In genomic region chr2:74675090-74675489, GRCh38 we compare ENCODE assay signal across 25 cellular contexts. TPM values are rescaled to one million over a fixed set of nuclear protein-coding genes. Genes with fewer than 3 reads are reported as not detected.
A peak's percentile ranks its signal among the peaks of the same experiment; 100 is the strongest.
DNase-seq lines count a peak whose midpoint lies in the region; ATAC-seq and TF ChIP-seq lines count a peak whose summit lies in the region.
"Had no signal": no experiment of that assay in that cellular context is flagged by ENCODE, and none has a peak within 500 bp of the region (broad histone marks: within the 10 kb centered on the region; RNA-seq: fewer than 3 reads in every experiment).

No MANE protein-coding gene starts in this region.

- peaks cover 37% of the 10 kb centered on the region for H3K36me3 ChIP-seq in WERI-Rb-1

- H3K4me3 ChIP-seq in HFF-Myc (replicated peaks; ENCODE audit: low read depth, low read length) (no peak overlapping the region), WERI-Rb-1 (ENCODE audit: low read depth, low read length) (no peak overlapping the region), fibroblast of mammary gland (ENCODE audit: control insufficient read depth, low read depth, low read length) (no peak overlapping the region)
- H3K4me3 ChIP-seq: BLaER1 treated with 17β-estradiol and CSF1 and Interleukin-3, amounts not matched to agents 10 nM and 100 nM; upper lobe of left lung had no signal

- no peak overlapping the region for H3K4me3 Mint-ChIP-seq in progenitor cell of endocrine pancreas (ENCODE audit: low read depth)
- H3K4me3 Mint-ChIP-seq: natural killer cell treated with Interleukin-12 subunit alpha and Interleukin-12 subunit beta and Interleukin-15 and Interleukin-18, amount 100 ng/mL, for 72 hours; stimulated activated naive CD8-positive, alpha-beta T cell treated with anti-CD3 and anti-CD28 coated beads, Interleukin-15, amount 100 ng/mL, for 72 hours; T-cell had no signal

- H3K27me3 Mint-ChIP-seq in progenitor cell of endocrine pancreas, result no peaks in the 10 kb centered on the region
- H3K27me3 Mint-ChIP-seq: natural killer cell treated with Interleukin-12 subunit alpha and Interleukin-12 subunit beta and Interleukin-15 and Interleukin-18, amount 100 ng/mL, for 72 hours; stimulated activated naive CD8-positive, alpha-beta T cell treated with anti-CD3 and anti-CD28 coated beads, Interleukin-15, amount 100 ng/mL, for 72 hours; T-cell had no signal

- H3K27me3 ChIP-seq in WERI-Rb-1 (ENCODE audit: insufficient read depth, low read depth, severe bottlenecking), result no peaks in the 10 kb centered on the region
- H3K27me3 ChIP-seq: BLaER1 treated with 17β-estradiol and CSF1 and Interleukin-3, amounts not matched to agents 10 nM and 100 nM; upper lobe of left lung had no signal

- no peaks in the 10 kb centered on the region for H3K4me1 Mint-ChIP-seq in progenitor cell of endocrine pancreas (ENCODE audit: low read depth)
- H3K4me1 Mint-ChIP-seq: stimulated activated naive CD8-positive, alpha-beta T cell treated with anti-CD3 and anti-CD28 coated beads, Interleukin-15, amount 100 ng/mL, for 72 hours; T-cell had no signal

- ATAC-seq in GM21390 (IDR thresholded peaks at IDR 0.05; ENCODE audit: unreplicated experiment), result no peak
- ATAC-seq in HG02763 (IDR thresholded peaks at IDR 0.05; ENCODE audit: unreplicated experiment), result no peak
- ATAC-seq: left cardiac atrium; stimulated activated naive CD8-positive, alpha-beta T cell treated with anti-CD3 and anti-CD28 coated beads, Interleukin-15, amount 100 ng/mL, for 72 hours; T-cell had no signal

- no peak overlapping the region for H3K27ac Mint-ChIP-seq in progenitor cell of endocrine pancreas
- H3K27ac Mint-ChIP-seq: natural killer cell treated with Interleukin-12 subunit alpha and Interleukin-12 subunit beta and Interleukin-15 and Interleukin-18, amount 100 ng/mL, for 72 hours; stimulated activated naive CD8-positive, alpha-beta T cell treated with anti-CD3 and anti-CD28 coated beads, Interleukin-15, amount 100 ng/mL, for 72 hours; T-cell had no signal

- intact Hi-C loops in head of caudate nucleus (cut with DNase I), result no loop called here

- peaks cover 13% of the 10 kb centered on the region for H3K36me3 Mint-ChIP-seq in progenitor cell of endocrine pancreas (ENCODE audit: insufficient read depth)

- no peaks in the 10 kb centered on the region for H3K9me3 Mint-ChIP-seq in progenitor cell of endocrine pancreas (ENCODE audit: low read depth)
- H3K9me3 Mint-ChIP-seq: natural killer cell treated with Interleukin-12 subunit alpha and Interleukin-12 subunit beta and Interleukin-15 and Interleukin-18, amount 100 ng/mL, for 72 hours; stimulated activated naive CD8-positive, alpha-beta T cell treated with anti-CD3 and anti-CD28 coated beads, Interleukin-15, amount 100 ng/mL, for 72 hours; T-cell had no signal

- no peaks in the 10 kb centered on the region for H3K9me3 ChIP-seq in WERI-Rb-1 (ENCODE audit: severe bottlenecking)
- H3K9me3 ChIP-seq: BLaER1 treated with 17β-estradiol and CSF1 and Interleukin-3, amounts not matched to agents 10 nM and 100 nM; upper lobe of left lung had no signal

- H3K27ac ChIP-seq in WERI-Rb-1, result no peak overlapping the region
- H3K27ac ChIP-seq: BLaER1 treated with 17β-estradiol and CSF1 and Interleukin-3, amounts not matched to agents 10 nM and 100 nM; upper lobe of left lung had no signal

- TF ChIP-seq CTCF in HFF-Myc (IDR thresholded peaks at IDR 0.05; ENCODE audit: low read depth, low read length, missing control alignments) (peak; percentile 21), WERI-Rb-1 (IDR thresholded peaks at IDR 0.05; ENCODE audit: low read depth, low read length) (peak; percentile 83), fibroblast of mammary gland (conservative IDR thresholded peaks at IDR 0.05; ENCODE audit: control insufficient read depth, insufficient read depth, low read depth, low read length) (peak; percentile 11), progenitor cell of endocrine pancreas (IDR thresholded peaks at IDR 0.05; ENCODE audit: unreplicated experiment) (peak; percentile 25)

- no peak for DNase-seq in HFF-Myc (ENCODE audit: extremely low read depth, low read depth)
- peak; percentile 53 for DNase-seq in WERI-Rb-1
- DNase-seq in fibroblast of mammary gland (ENCODE audit: low read depth), result no peak
- DNase-seq in progenitor cell of endocrine pancreas (ENCODE audit: low spot score, unreplicated experiment), result no peak
- DNase-seq in head of caudate nucleus, result no peak
- DNase-seq: activated CD8-positive, alpha-beta memory T cell treated with anti-CD3 and anti-CD28 coated beads, Interleukin-2, amount 50 U/mL, for 48 hours; activated effector memory CD4-positive, alpha-beta T cell treated with Interleukin-2 at 50 U/mL for 16 hours; central memory CD4-positive, alpha-beta T cell; GDM1; hypothalamus; Karpas-422; left cardiac atrium; NCI-H1105 treated with DMSO at 0.1 percent for 48 hours; NCI-H2107; NCI-H510A treated with DMSO at 0.1 percent for 48 hours; stimulated activated CD4-positive, alpha-beta T cell treated with anti-CD3 and anti-CD28 coated beads, Interleukin-2, amount 100 ng/mL, for 48 hours; stimulated activated naive CD8-positive, alpha-beta T cell treated with anti-CD3 and anti-CD28 coated beads, Interleukin-15, amount 100 ng/mL, for 72 hours; T-cell had no signal

RNA-seq across cellular contexts. Expression of gene SEMA4F, which starts 21.0 kb away (rescaled TPM):
- total RNA-seq in progenitor cell of endocrine pancreas, result 11.5 and 13.4 TPM in 2 replicates

RNA-seq across cellular contexts. Expression of gene M1AP, which starts 27.0 kb away (rescaled TPM):
- total RNA-seq in progenitor cell of endocrine pancreas, result 2.5 and 2.6 TPM in 2 replicates
- total RNA-seq: fibroblast of lung; natural killer cell treated with Interleukin-12 subunit alpha and Interleukin-12 subunit beta and Interleukin-15 and Interleukin-18, amount 100 ng/mL, for 72 hours; skeletal muscle tissue; T-cell had no signal

Comparison
In these comparisons a context has a peak if more than half of its experiments do, and no peak if none do; other contexts are left out.
1. CTCF ChIP-seq: peak in every context shown above with its lines; median percentile 83 in WERI-Rb-1; 25 in progenitor cell of endocrine pancreas; 21 in HFF-Myc; 11 in fibroblast of mammary gland.